ENCODE assay signal across 10 cellular contexts in the genomic region with DNA sequence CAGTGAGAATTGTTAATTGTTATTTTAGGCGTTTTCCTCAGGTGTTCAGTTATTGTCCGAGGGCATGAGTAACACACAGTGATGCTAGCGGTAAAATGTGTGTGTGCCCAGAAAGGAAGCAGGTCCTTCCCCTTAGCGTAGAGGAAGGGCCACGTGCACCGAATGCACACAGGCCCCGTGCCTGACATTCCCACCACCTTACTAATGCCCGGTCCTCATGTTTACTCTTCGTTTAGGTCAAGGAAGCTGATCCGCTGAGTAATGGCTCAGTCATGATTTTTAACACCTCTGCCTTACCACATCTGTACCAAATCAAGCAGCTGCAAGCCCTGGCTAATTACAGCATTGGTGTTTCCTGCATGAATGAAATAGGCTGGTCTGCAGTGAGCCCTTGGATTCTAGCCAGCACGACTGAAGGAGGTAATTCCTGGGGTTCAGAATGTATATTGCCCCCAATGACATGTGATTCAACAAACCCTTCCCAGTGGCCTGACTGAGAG.
DNase-seq lines count a peak whose midpoint lies in the region; ATAC-seq and TF ChIP-seq lines count a peak whose summit lies in the region.
"Had no signal": no experiment of that assay in that cellular context is flagged by ENCODE, and none has a peak within 500 bp of the region (broad histone marks: within the 10 kb centered on the region; RNA-seq: fewer than 3 reads in every experiment).

No MANE protein-coding gene starts in this region.

- H3K4me1 ChIP-seq in HCT116 (ENCODE audit: control insufficient read depth in 1 of 2, insufficient read depth in 2 of 2, low read length in 2 of 2), result peaks cover 30 to 43% of the 10 kb centered on the region in 2 experiments
- H3K4me1 ChIP-seq in foreskin keratinocyte, result peaks cover 3% of the 10 kb centered on the region

- TF ChIP-seq CTCF in HCT116 (IDR thresholded peaks at IDR 0.05 in 2 of 3, conservative IDR thresholded peaks at IDR 0.05 in 1 of 3; ENCODE audit: borderline replicate concordance in 1 of 3, insufficient read depth in 1 of 3, low read depth in 2 of 3, low read length in 2 of 3) (no peak), foreskin keratinocyte (conservative IDR thresholded peaks at IDR 0.05) (no peak)

- no peak for TF ChIP-seq POLR2A in HCT116 (IDR thresholded peaks at IDR 0.05; ENCODE audit: borderline replicate concordance, extremely low read depth, insufficient read depth, insufficient read length)

- H3K4me2 ChIP-seq in HCT116 (ENCODE audit: low read length), result peak overlapping the region; percentile 52

- no peak overlapping the region for H3K4me3 Mint-ChIP-seq in activated naive CD8-positive, alpha-beta T cell treated with anti-CD3 and anti-CD28 coated beads for 36 hours

- H3K36me3 ChIP-seq in HCT116 (ENCODE audit: control insufficient read depth in 1 of 2, insufficient read depth in 2 of 2, low read length in 2 of 2), result no peaks in the 10 kb centered on the region

- no peaks in the 10 kb centered on the region for H4K20me1 ChIP-seq in HCT116 (ENCODE audit: insufficient read depth)

- no TSS peak for BruUV-seq in HCT116 (replicated peaks; lab: Mats Ljungman, UMichigan)

- no peaks in the 10 kb centered on the region for H3K27me3 ChIP-seq in HCT116 (ENCODE audit: insufficient read depth, low read length)
- peaks cover 55% of the 10 kb centered on the region for H3K27me3 ChIP-seq in foreskin keratinocyte
- H3K27me3 ChIP-seq: heart right ventricle had no signal

- peak overlapping the region; percentile 23; the same call in 1 of the 2 replicates for H3K27ac ChIP-seq in HCT116 (ENCODE audit: low read depth, low read length)
- H3K27ac ChIP-seq in foreskin keratinocyte, result no peak overlapping the region

- POLR2A ChIA-PET in HCT116 (lab: Charles Lee), result no interaction called here

- peak; percentile 97 for DNase-seq in HCT116 (ENCODE audit: low read depth, low spot score)
- DNase-seq in SW480 (ENCODE audit: low spot score), result peak; percentile 100
- peak; percentile 99 for DNase-seq in foreskin keratinocyte
- DNase-seq in ureter (ENCODE audit: low spot score), result peak; percentile 70
- no peak for DNase-seq in activated naive CD8-positive, alpha-beta T cell treated with anti-CD3 and anti-CD28 coated beads for 36 hours
- DNase-seq: activated T-cell treated with anti-CD3 and anti-CD28 coated beads, Interleukin-2, amount 50 U/mL, for 1 hour; heart right ventricle; KBM-7 had no signal

- H3K4me1 Mint-ChIP-seq in activated naive CD8-positive, alpha-beta T cell treated with anti-CD3 and anti-CD28 coated beads for 36 hours, result no peaks in the 10 kb centered on the region

- no peak overlapping the region for H3K4me3 ChIP-seq in HCT116 (replicated peaks in 1 of 2; ENCODE audit: low read depth in 1 of 2, low read length in 2 of 2)
- H3K4me3 ChIP-seq: heart right ventricle had no signal

- peaks cover 13% of the 10 kb centered on the region for H3K9me3 Mint-ChIP-seq in activated naive CD8-positive, alpha-beta T cell treated with anti-CD3 and anti-CD28 coated beads for 36 hours

- RAD21 ChIA-PET in HCT116 (lab: Charles Lee; ENCODE audit: low non-redundant PET in 1 of 2, low total read pairs in 2 of 2, uncharacterized antibody in 2 of 2, unreplicated experiment in 2 of 2), result no interaction called here

- peaks cover 0 to 4% of the 10 kb centered on the region in 2 experiments; a peak in 1 of 4 replicates for H3K9me3 ChIP-seq in HCT116 (ENCODE audit: control insufficient read depth in 1 of 2, insufficient read depth in 1 of 2, low read depth in 1 of 2, low read length in 2 of 2)

- no peaks in the 10 kb centered on the region for H3K79me2 ChIP-seq in HCT116 (ENCODE audit: insufficient read depth, low read length)

- peak overlapping the region; percentile 13; the same call in 1 of the 2 replicates for H3K9ac ChIP-seq in HCT116 (ENCODE audit: low read length)

- H3K36me3 Mint-ChIP-seq in activated naive CD8-positive, alpha-beta T cell treated with anti-CD3 and anti-CD28 coated beads for 36 hours, result no peaks in the 10 kb centered on the region

- peak; percentile 34; the same call in 1 of the 2 replicates for TF ChIP-seq RAD21 in HCT116 (IDR thresholded peaks at IDR 0.05; ENCODE audit: low read depth)

- H3K9me2 ChIP-seq in HCT116 (ENCODE audit: insufficient read depth), result no peaks in the 10 kb centered on the region

- no peak overlapping the region for H3K27ac Mint-ChIP-seq in activated naive CD8-positive, alpha-beta T cell treated with anti-CD3 and anti-CD28 coated beads for 36 hours

- CTCF ChIA-PET in HCT116 (lab: Charles Lee), result no interaction called here

- H2AFZ ChIP-seq in HCT116 (ENCODE audit: low read depth, low read length, poor library complexity, severe bottlenecking), result no peak overlapping the region

- peaks cover 11% of the 10 kb centered on the region for H3K27me3 Mint-ChIP-seq in activated naive CD8-positive, alpha-beta T cell treated with anti-CD3 and anti-CD28 coated beads for 36 hours

- ATAC-seq in HCT116, result peak; percentile 96
- peak; percentile 99 for ATAC-seq in foreskin keratinocyte
- ATAC-seq in HG03135 (IDR thresholded peaks at IDR 0.05; ENCODE audit: unreplicated experiment), result no peak
- no peak for ATAC-seq in HG02623 (IDR thresholded peaks at IDR 0.05; ENCODE audit: unreplicated experiment)

- intact Hi-C loops in HCT116 (cut with micrococcal nuclease), result loop anchor here (1.0 to 5.0 kb wide), 3 partner anchors 29 to 77 kb away; a partner anchor contains a TSS

TF ChIP-seq in HCT116, 20 proteins besides CTCF, POLR2A, EP300 and RAD21 (continues in another document):
- TF ChIP-seq POLR2AphosphoS5 (IDR thresholded peaks at IDR 0.05; ENCODE audit: low read depth, low read length) (peak; percentile 77), EZH2phosphoT487 (IDR thresholded peaks at IDR 0.05; ENCODE audit: borderline replicate concordance) (no peak), EGR1 (IDR thresholded peaks at IDR 0.05; ENCODE audit: low read depth) (peak; percentile 44; the same call in 1 of the 2 replicates), ELF1 (IDR thresholded peaks at IDR 0.05; ENCODE audit: borderline replicate concordance, low read depth) (peak; percentile 37; the same call in 1 of the 2 replicates), JUND (IDR thresholded peaks at IDR 0.05) (peak; percentile 99), SRF (IDR thresholded peaks at IDR 0.05; ENCODE audit: low read depth) (peak; percentile 92), SIN3A (IDR thresholded peaks at IDR 0.05; ENCODE audit: low read depth) (peak; percentile 99), CBX3 (IDR thresholded peaks at IDR 0.05; ENCODE audit: low read depth) (peak; percentile 100), YY1 (IDR thresholded peaks at IDR 0.05; ENCODE audit: extremely low read depth, insufficient replicate concordance, low read depth, low read length) (peak; percentile 59), CEBPB (IDR thresholded peaks at IDR 0.05; ENCODE audit: low read depth) (peak; percentile 96), ZFX (IDR thresholded peaks at IDR 0.05) (no peak), EZH2 (IDR thresholded peaks at IDR 0.05) (no peak)
- TF ChIP-seq, protein P1, sequence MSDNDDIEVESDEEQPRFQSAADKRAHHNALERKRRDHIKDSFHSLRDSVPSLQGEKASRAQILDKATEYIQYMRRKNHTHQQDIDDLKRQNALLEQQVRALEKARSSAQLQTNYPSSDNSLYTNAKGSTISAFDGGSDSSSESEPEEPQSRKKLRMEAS (IDR thresholded peaks at IDR 0.05), result peak; percentile 100
- TF ChIP-seq, protein P2, sequence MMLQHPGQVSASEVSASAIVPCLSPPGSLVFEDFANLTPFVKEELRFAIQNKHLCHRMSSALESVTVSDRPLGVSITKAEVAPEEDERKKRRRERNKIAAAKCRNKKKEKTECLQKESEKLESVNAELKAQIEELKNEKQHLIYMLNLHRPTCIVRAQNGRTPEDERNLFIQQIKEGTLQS (IDR thresholded peaks at IDR 0.05), result peak; percentile 41; the same call in 1 of the 2 replicates
- TF ChIP-seq, protein P3, sequence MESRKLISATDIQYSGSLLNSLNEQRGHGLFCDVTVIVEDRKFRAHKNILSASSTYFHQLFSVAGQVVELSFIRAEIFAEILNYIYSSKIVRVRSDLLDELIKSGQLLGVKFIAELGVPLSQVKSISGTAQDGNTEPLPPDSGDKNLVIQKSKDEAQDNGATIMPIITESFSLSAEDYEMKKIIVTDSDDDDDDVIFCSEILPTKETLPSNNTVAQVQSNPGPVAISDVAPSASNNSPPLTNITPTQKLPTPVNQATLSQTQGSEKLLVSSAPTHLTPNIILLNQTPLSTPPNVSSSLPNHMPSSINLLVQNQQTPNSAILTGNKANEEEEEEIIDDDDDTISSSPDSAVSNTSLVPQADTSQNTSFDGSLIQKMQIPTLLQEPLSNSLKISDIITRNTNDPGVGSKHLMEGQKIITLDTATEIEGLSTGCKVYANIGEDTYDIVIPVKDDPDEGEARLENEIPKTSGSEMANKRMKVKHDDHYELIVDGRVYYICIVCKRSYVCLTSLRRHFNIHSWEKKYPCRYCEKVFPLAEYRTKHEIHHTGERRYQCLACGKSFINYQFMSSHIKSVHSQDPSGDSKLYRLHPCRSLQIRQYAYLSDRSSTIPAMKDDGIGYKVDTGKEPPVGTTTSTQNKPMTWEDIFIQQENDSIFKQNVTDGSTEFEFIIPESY (IDR thresholded peaks at IDR 0.05; ENCODE audit: extremely low read depth, insufficient replicate concordance, low read length), result peak; percentile 84

Comparison
In these comparisons a context has a peak if more than half of its experiments do, and no peak if none do; other contexts are left out.
1. ATAC-seq: peak in HCT116 (single experiment) and foreskin keratinocyte (single experiment); none in HG03135 (single experiment) and HG02623 (single experiment).